In the genomic region with DNA sequence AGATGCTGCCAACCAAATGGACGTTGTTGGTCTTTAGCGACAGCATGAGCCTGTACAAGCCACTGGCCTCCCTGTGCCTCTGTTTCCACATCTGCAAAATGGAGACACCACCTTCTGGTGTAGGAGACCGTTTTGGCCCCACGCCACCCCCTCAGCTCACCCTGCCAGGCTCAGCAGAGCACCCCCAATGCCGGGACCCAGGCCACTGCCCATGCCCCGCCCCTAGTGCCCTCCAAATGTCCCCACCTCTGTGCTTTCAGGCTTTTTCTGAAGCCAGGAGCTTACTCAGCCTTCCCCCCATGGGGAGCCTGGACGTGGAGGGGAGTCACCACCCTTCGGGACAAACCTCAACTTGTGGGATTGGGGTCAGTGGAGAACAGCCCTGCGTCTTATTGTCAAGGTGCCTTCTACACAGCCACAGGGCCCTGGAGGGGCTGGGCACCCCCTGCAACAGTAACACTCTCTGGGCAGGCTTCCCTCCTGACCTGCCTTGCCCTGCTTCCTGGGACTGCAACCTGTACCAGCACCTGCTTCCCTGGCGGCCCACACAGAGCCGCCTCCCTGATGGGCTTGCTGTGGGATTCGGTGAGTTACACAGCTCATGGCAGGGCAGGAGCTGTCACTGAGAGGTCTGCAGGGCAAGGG, we compare ENCODE assay signal across 22 cellular contexts. TPM values are rescaled to one million over a fixed set of nuclear protein-coding genes. Genes with fewer than 3 reads are reported as not detected.
DNase-seq lines count a peak whose midpoint lies in the region; ATAC-seq and TF ChIP-seq lines count a peak whose summit lies in the region.
"Had no signal": no experiment of that assay in that cellular context is flagged by ENCODE, and none has a peak within 500 bp of the region (broad histone marks: within the 10 kb centered on the region; RNA-seq: fewer than 3 reads in every experiment).

No MANE protein-coding gene starts in this region.

- H2AFZ ChIP-seq in OCI-LY7 (ENCODE audit: low read length) = no peak overlapping the region
- H2AFZ ChIP-seq: GM23248 had no signal

- H3K27me3 Mint-ChIP-seq in activated CD8-positive, alpha-beta memory T cell treated with anti-CD3 and anti-CD28 coated beads, Interleukin-2, amount 10 ng/mL, durations not matched to agents 7 days and 5 days = peaks cover 18% of the 10 kb centered on the region
- H3K27me3 Mint-ChIP-seq in central memory CD8-positive, alpha-beta T cell = peaks cover 59% of the 10 kb centered on the region

- H3K27ac ChIP-seq in testis = no peak overlapping the region
- no peak overlapping the region for H3K27ac ChIP-seq in OCI-LY7 (ENCODE audit: low read depth, low read length, poor library complexity, severe bottlenecking)
- H3K27ac ChIP-seq: BLaER1 treated with 17β-estradiol and CSF1 and Interleukin-3, amounts not matched to agents 10 nM and 100 nM had no signal

- no peaks in the 10 kb centered on the region for H3K79me2 ChIP-seq in OCI-LY7 (ENCODE audit: insufficient read depth, low read depth, low read length)

- no peaks in the 10 kb centered on the region for H3K9me2 ChIP-seq in OCI-LY7 (ENCODE audit: insufficient read depth, low read length)

- CTCF ChIA-PET in activated CD8-positive, alpha-beta memory T cell treated with anti-CD3 and anti-CD28 coated beads, Interleukin-2, amount 10 ng/mL, durations not matched to agents 7 days and 5 days (lab: Charles Lee) = no interaction called here
- CTCF ChIA-PET in OCI-LY7 (lab: Charles Lee; ENCODE audit: unreplicated experiment) = interaction anchor here (0.6 kb wide), 1 partner anchor 185 kb away, joined by 3 read pairs; no protein-coding TSS in a partner anchor

- DNase-seq in activated CD8-positive, alpha-beta memory T cell treated with anti-CD3 and anti-CD28 coated beads, Interleukin-2, amount 50 U/mL, for 48 hours = peak; percentile 18
- DNase-seq in activated CD8-positive, alpha-beta memory T cell treated with anti-CD3 and anti-CD28 coated beads, Interleukin-2, amount 10 ng/mL, durations not matched to agents 7 days and 5 days = no peak
- DNase-seq in central memory CD8-positive, alpha-beta T cell (ENCODE audit: low spot score in 2 of 2) = no peak
- peak; percentile 45 for DNase-seq in left lobe of liver (ENCODE audit: low spot score)
- DNase-seq in testis = peak; percentile 3
- no peak for DNase-seq in OCI-LY7 (ENCODE audit: low spot score)
- DNase-seq in GM19240 (ENCODE audit: insufficient read length, low spot score) = no peak
- DNase-seq: 8988T; Caco-2; CD4-positive, alpha-beta memory T cell; DMS 273 treated with DMSO at 0.1 percent for 48 hours; DMS79 treated with DMSO at 0.1 percent for 48 hours; GM23248; HCEC 1CT; KG1; NCI-H1092 treated with DMSO at 0.1 percent for 48 hours; NCI-H146; NCI-H2029; NCI-H2227 treated with DMSO at 0.1 percent for 48 hours; NCI-H510A treated with DMSO at 0.1 percent for 48 hours; NCI-H748 treated with DMSO at 0.1 percent for 48 hours had no signal

- H3K36me3 ChIP-seq in testis (ENCODE audit: low read depth, missing control alignments) (no peaks in the 10 kb centered on the region), OCI-LY7 (ENCODE audit: insufficient read depth, low read length) (no peaks in the 10 kb centered on the region)
- H3K36me3 ChIP-seq: BLaER1 treated with 17β-estradiol and CSF1 and Interleukin-3, amounts not matched to agents 10 nM and 100 nM had no signal

- ATAC-seq in activated CD8-positive, alpha-beta memory T cell treated with anti-CD3 and anti-CD28 coated beads, Interleukin-2, amount 10 ng/mL, durations not matched to agents 7 days and 5 days = no peak
- ATAC-seq in central memory CD8-positive, alpha-beta T cell (replicated peaks; ENCODE audit: extremely low read depth, poor library complexity, severe bottlenecking) = no peak
- no peak for ATAC-seq in left lobe of liver

- no peaks in the 10 kb centered on the region for H3K36me3 Mint-ChIP-seq in activated CD8-positive, alpha-beta memory T cell treated with anti-CD3 and anti-CD28 coated beads, Interleukin-2, amount 10 ng/mL, durations not matched to agents 7 days and 5 days
- H3K36me3 Mint-ChIP-seq in central memory CD8-positive, alpha-beta T cell (ENCODE audit: insufficient read depth) = peaks cover 3% of the 10 kb centered on the region
- H3K36me3 Mint-ChIP-seq: CD4-positive, alpha-beta memory T cell had no signal

- no peak overlapping the region for H3K27ac Mint-ChIP-seq in activated CD8-positive, alpha-beta memory T cell treated with anti-CD3 and anti-CD28 coated beads, Interleukin-2, amount 10 ng/mL, durations not matched to agents 7 days and 5 days
- peak overlapping the region; percentile 19 for H3K27ac Mint-ChIP-seq in central memory CD8-positive, alpha-beta T cell (ENCODE audit: low read depth)
- H3K27ac Mint-ChIP-seq: CD4-positive, alpha-beta memory T cell had no signal

- H3K9me3 ChIP-seq in testis = no peaks in the 10 kb centered on the region
- H3K9me3 ChIP-seq in OCI-LY7 (ENCODE audit: low read length) = no peaks in the 10 kb centered on the region
- H3K9me3 ChIP-seq: Caco-2 had no signal

- BruUV-seq in OCI-LY7 (replicated peaks; lab: Mats Ljungman, UMichigan) = no TSS peak

- no peak for TF ChIP-seq CTCF in testis (IDR thresholded peaks at IDR 0.05)
- no peak for TF ChIP-seq CTCF in OCI-LY7 (conservative IDR thresholded peaks at IDR 0.05; ENCODE audit: low read length)

- POLR2A ChIA-PET in OCI-LY7 (lab: Charles Lee) = no interaction called here

- TF ChIP-seq POLR2A in testis (IDR thresholded peaks at IDR 0.05) = no peak

- no peaks in the 10 kb centered on the region for H3K27me3 ChIP-seq in testis
- H3K27me3 ChIP-seq: BLaER1 treated with 17β-estradiol and CSF1 and Interleukin-3, amounts not matched to agents 10 nM and 100 nM had no signal

- H3K9me3 Mint-ChIP-seq in activated CD8-positive, alpha-beta memory T cell treated with anti-CD3 and anti-CD28 coated beads, Interleukin-2, amount 10 ng/mL, durations not matched to agents 7 days and 5 days (ENCODE audit: low read depth) = no peaks in the 10 kb centered on the region
- no peaks in the 10 kb centered on the region for H3K9me3 Mint-ChIP-seq in central memory CD8-positive, alpha-beta T cell

- H3K4me1 ChIP-seq in testis = no peaks in the 10 kb centered on the region
- no peaks in the 10 kb centered on the region for H3K4me1 ChIP-seq in OCI-LY7 (ENCODE audit: insufficient read depth, low read length, poor library complexity, severe bottlenecking)
- H3K4me1 ChIP-seq: Caco-2 had no signal

- 91 to 95% methylated on average over 9 to 12 of the region's 12 CpGs for WGBS in testis, 2 donors

- H3K4me3 Mint-ChIP-seq in activated CD8-positive, alpha-beta memory T cell treated with anti-CD3 and anti-CD28 coated beads, Interleukin-2, amount 10 ng/mL, durations not matched to agents 7 days and 5 days = no peak overlapping the region
- no peak overlapping the region for H3K4me3 Mint-ChIP-seq in central memory CD8-positive, alpha-beta T cell
- H3K4me3 Mint-ChIP-seq: CD4-positive, alpha-beta memory T cell had no signal

- intact Hi-C loops in testis (cut with DNase I; ENCODE audit: low total_unique reads) (no loop called here), OCI-LY7 (cut with micrococcal nuclease; ENCODE audit: unreplicated experiment) (no loop called here)

- no peaks in the 10 kb centered on the region for H3K4me1 Mint-ChIP-seq in activated CD8-positive, alpha-beta memory T cell treated with anti-CD3 and anti-CD28 coated beads, Interleukin-2, amount 10 ng/mL, durations not matched to agents 7 days and 5 days
- no peaks in the 10 kb centered on the region for H3K4me1 Mint-ChIP-seq in central memory CD8-positive, alpha-beta T cell

- H3K4me2 ChIP-seq in OCI-LY7 (ENCODE audit: low read length) = no peak overlapping the region
- H3K4me2 ChIP-seq: BLaER1 treated with 17β-estradiol and CSF1 and Interleukin-3, amounts not matched to agents 10 nM and 100 nM had no signal

- H3K4me3 ChIP-seq in testis (no peak overlapping the region), OCI-LY7 (ENCODE audit: low read depth, low read length, poor library complexity, severe bottlenecking) (no peak overlapping the region)
- H3K4me3 ChIP-seq: BLaER1 treated with 17β-estradiol and CSF1 and Interleukin-3, amounts not matched to agents 10 nM and 100 nM; GM23248 had no signal

- no peaks in the 10 kb centered on the region for H4K20me1 ChIP-seq in OCI-LY7 (ENCODE audit: insufficient read depth, low read length)
- H4K20me1 ChIP-seq: BLaER1 treated with 17β-estradiol and CSF1 and Interleukin-3, amounts not matched to agents 10 nM and 100 nM had no signal

RNA-seq across cellular contexts. Expression of a gene that starts 24.6 kb away (rescaled TPM):
- total RNA-seq in activated CD8-positive, alpha-beta memory T cell treated with anti-CD3 and anti-CD28 coated beads, Interleukin-2, amount 10 ng/mL, durations not matched to agents 7 days and 5 days = 1 to 10 TPM; 7.1 to 7.5 TPM
- total RNA-seq in left lobe of liver (5.1 TPM), testis (10 to 100 TPM; 34.9 to 37.7 TPM), OCI-LY7 (2022) (10.6 and 12.3 TPM in 2 replicates)
- polyA plus RNA-seq in testis (ENCODE audit: insufficient read depth, low read depth, low replicate concordance) = 33.7 TPM
- total RNA-seq in OCI-LY7 (2014; rRNA removed; shearing (Covaris generic)) = 8.7 and 9.8 TPM in 2 replicates

Comparison
In these comparisons a context has a peak if more than half of its experiments do, and no peak if none do; other contexts are left out.
1. DNase-seq: peak in activated CD8-positive, alpha-beta memory T cell treated with anti-CD3 and anti-CD28 coated beads, Interleukin-2, amount 50 U/mL, for 48 hours (single experiment), left lobe of liver (single experiment) and testis (single experiment); none in activated CD8-positive, alpha-beta memory T cell treated with anti-CD3 and anti-CD28 coated beads, Interleukin-2, amount 10 ng/mL, durations not matched to agents 7 days and 5 days (single experiment), central memory CD8-positive, alpha-beta T cell (0 of 2), OCI-LY7 (single experiment) and GM19240 (single experiment).